17 cellular contexts compared by ENCODE assay signal in genomic region chrX:149120459-149120858, GRCh38.
DNase-seq lines count a peak whose midpoint lies in the region; ATAC-seq and TF ChIP-seq lines count a peak whose summit lies in the region.
"Had no signal": no experiment of that assay in that cellular context is flagged by ENCODE, and none has a peak within 500 bp of the region (broad histone marks: within the 10 kb centered on the region; RNA-seq: fewer than 3 reads in every experiment).

No MANE protein-coding gene starts in this region.

- peak; percentile 8 for DNase-seq in CMK (ENCODE audit: low read depth)
- DNase-seq in Kasumi-1 (lab: John Stamatoyannopoulos, UW) = peak; percentile 53 to 57
- no peak for DNase-seq in WTC11 (ENCODE audit: low spot score)
- no peak for DNase-seq in ureter (ENCODE audit: low spot score)
- DNase-seq in immature natural killer cell = no peak
- DNase-seq in stimulated activated CD8-positive, alpha-beta memory T cell treated with anti-CD3 and anti-CD28 coated beads, Interleukin-4, amount 100 ng/mL, for 48 hours = no peak
- DNase-seq: 8988T, COR-L47, IMR-90, NCI-H1105, NCI-H2081 treated with DMSO at 0.1 percent for 48 hours, Right ventricle myocardium superior, SK-N-SH, T-helper 1 cell had no signal

- H3K4me3 Mint-ChIP-seq in WTC11 (no peak overlapping the region), immature natural killer cell (no peak overlapping the region)
- H3K4me3 Mint-ChIP-seq: CD14-positive monocyte had no signal

- H3K9me3 Mint-ChIP-seq in WTC11 = no peaks in the 10 kb centered on the region
- H3K9me3 Mint-ChIP-seq in immature natural killer cell = peaks cover 0 to 3% (median 0%) of the 10 kb centered on the region in 6 donors
- H3K9me3 Mint-ChIP-seq: CD14-positive monocyte had no signal

- H3K27ac Mint-ChIP-seq in WTC11 (no peak overlapping the region), immature natural killer cell (no peak overlapping the region)
- H3K27ac Mint-ChIP-seq: CD14-positive monocyte had no signal

- H3K4me1 Mint-ChIP-seq in WTC11 = peaks cover 16% of the 10 kb centered on the region
- H3K4me1 Mint-ChIP-seq in immature natural killer cell = no peaks in the 10 kb centered on the region
- H3K4me1 Mint-ChIP-seq: CD14-positive monocyte had no signal

- H3K36me3 Mint-ChIP-seq in WTC11 = no peaks in the 10 kb centered on the region
- H3K36me3 Mint-ChIP-seq in immature natural killer cell = no peaks in the 10 kb centered on the region
- H3K36me3 Mint-ChIP-seq: CD14-positive monocyte had no signal

- POLR2A ChIA-PET in WTC11 (lab: Charles Lee) = no interaction called here

- H3K27me3 Mint-ChIP-seq in WTC11 (ENCODE audit: low read depth) = no peaks in the 10 kb centered on the region
- H3K27me3 Mint-ChIP-seq in immature natural killer cell (ENCODE audit: low read depth in 3 of 3) = peaks cover 0 to 7% (median 0%) of the 10 kb centered on the region in 3 donors

- ATAC-seq in GM19351 (IDR thresholded peaks at IDR 0.05; ENCODE audit: unreplicated experiment) = peak; percentile 48
- peak; percentile 57 for ATAC-seq in WTC11
- ATAC-seq in HG03469 (IDR thresholded peaks at IDR 0.05; ENCODE audit: unreplicated experiment) = no peak

- CTCF ChIA-PET in WTC11 (lab: Charles Lee) = interaction anchor here (0.9 to 1.1 kb wide), 2 partner anchors 39 to 351 kb away, joined by 3 read pairs; no protein-coding TSS in a partner anchor

- no peak for TF ChIP-seq CTCF in WTC11 (IDR thresholded peaks at IDR 0.05)

TF ChIP-seq in WTC11, 78 proteins besides CTCF, POLR2A, EP300 and RAD21:
- TF ChIP-seq E2F4 (CRISPR knock-in tag; IDR thresholded peaks at IDR 0.05; ENCODE audit: borderline replicate concordance, low read depth) = no peak

Comparison
In these comparisons a context has a peak if more than half of its experiments do, and no peak if none do; other contexts are left out.
1. DNase-seq: peak in CMK (single experiment) and Kasumi-1 (2 of 2); none in WTC11 (single experiment), ureter (single experiment), immature natural killer cell (0 of 3) and stimulated activated CD8-positive, alpha-beta memory T cell treated with anti-CD3 and anti-CD28 coated beads, Interleukin-4, amount 100 ng/mL, for 48 hours (single experiment).